25 cellular contexts compared by ENCODE assay signal in genomic region chr4:3392319-3392718, GRCh38. TPM values are rescaled to one million over a fixed set of nuclear protein-coding genes. Genes with fewer than 3 reads are reported as not detected.
DNase-seq lines count a peak whose midpoint lies in the region; ATAC-seq and TF ChIP-seq lines count a peak whose summit lies in the region.
"Had no signal": no experiment of that assay in that cellular context is flagged by ENCODE, and none has a peak within 500 bp of the region (broad histone marks: within the 10 kb centered on the region; RNA-seq: fewer than 3 reads in every experiment).

No MANE protein-coding gene starts in this region.

- TF ChIP-seq CTCF in neural progenitor cell (IDR thresholded peaks at IDR 0.05) (no peak), vagina (IDR thresholded peaks at IDR 0.05) (no peak), WTC11 (IDR thresholded peaks at IDR 0.05) (no peak)

- no peak overlapping the region for H3K9ac ChIP-seq in BLaER1
- H3K9ac ChIP-seq in neural progenitor cell = no peak overlapping the region

- H3K4me1 ChIP-seq in BLaER1 (peaks cover 55% of the 10 kb centered on the region), neural progenitor cell (peaks cover 53% of the 10 kb centered on the region), vagina (peaks cover 40% of the 10 kb centered on the region)
- H3K4me1 ChIP-seq: Caco-2 had no signal

- ATAC-seq in HG02588 (IDR thresholded peaks at IDR 0.05; ENCODE audit: unreplicated experiment) (no peak), WTC11 (no peak)
- ATAC-seq: CD8-positive, alpha-beta T cell; GM12878; K562 had no signal

- peaks cover 11% of the 10 kb centered on the region for H3F3A ChIP-seq in neural progenitor cell (ENCODE audit: low read depth)

- peaks cover 74% of the 10 kb centered on the region for H4K20me1 ChIP-seq in BLaER1
- H4K20me1 ChIP-seq in neural progenitor cell (ENCODE audit: low read depth) = peaks cover 48% of the 10 kb centered on the region

- H3K4me3 Mint-ChIP-seq in neural progenitor cell (no peak overlapping the region), WTC11 (no peak overlapping the region)
- H3K4me3 Mint-ChIP-seq: CD8-positive, alpha-beta T cell had no signal

- H3K36me3 ChIP-seq in BLaER1 = peaks cover 42% of the 10 kb centered on the region
- H3K36me3 ChIP-seq in neural progenitor cell = no peaks in the 10 kb centered on the region
- no peaks in the 10 kb centered on the region for H3K36me3 ChIP-seq in vagina

- H3K27me3 Mint-ChIP-seq in neural progenitor cell (ENCODE audit: insufficient read depth, low read depth) = peaks cover 7% of the 10 kb centered on the region
- no peaks in the 10 kb centered on the region; the same call in 1 of the 2 replicates for H3K27me3 Mint-ChIP-seq in WTC11 (ENCODE audit: low read depth)

- peaks cover 20% of the 10 kb centered on the region for H3K9me3 ChIP-seq in BLaER1
- no peaks in the 10 kb centered on the region for H3K9me3 ChIP-seq in neural progenitor cell (ENCODE audit: low read depth)
- H3K9me3 ChIP-seq in vagina = no peaks in the 10 kb centered on the region
- H3K9me3 ChIP-seq: Caco-2 had no signal

- no peak overlapping the region for H3K27ac ChIP-seq in BLaER1
- H3K27ac ChIP-seq in neural progenitor cell = no peak overlapping the region
- no peak overlapping the region for H3K27ac ChIP-seq in vagina
- H3K27ac ChIP-seq: C4-2B had no signal

- H3K27ac Mint-ChIP-seq in neural progenitor cell = no peak overlapping the region
- no peak overlapping the region for H3K27ac Mint-ChIP-seq in WTC11
- H3K27ac Mint-ChIP-seq: CD8-positive, alpha-beta T cell had no signal

- intact Hi-C loops in vagina (cut with DNase I) = no loop called here

- H3K79me2 ChIP-seq in neural progenitor cell (ENCODE audit: low read depth) = no peaks in the 10 kb centered on the region

- H3K36me3 Mint-ChIP-seq in neural progenitor cell (peaks cover 13% of the 10 kb centered on the region), WTC11 (peaks cover 7% of the 10 kb centered on the region)
- H3K36me3 Mint-ChIP-seq: CD8-positive, alpha-beta T cell had no signal

- peak; percentile 30 for DNase-seq in M059J (ENCODE audit: low read depth)
- DNase-seq in kidney glomerular epithelial cell (lab: John Stamatoyannopoulos, UW) = peak; percentile 43
- no peak for DNase-seq in neural progenitor cell (ENCODE audit: low spot score)
- DNase-seq in vagina (ENCODE audit: extremely low spot score in 2 of 2) = no peak
- DNase-seq in A172 (ENCODE audit: low spot score) = no peak
- DNase-seq in WTC11 (ENCODE audit: low spot score) = no peak
- DNase-seq: 8988T; Caco-2; CD8-positive, alpha-beta T cell; EL; GDM1; Kasumi-1; MV-4-11; NCI-H1105; NCI-H1436 treated with DMSO at 0.1 percent for 48 hours; NCI-H1930; NCI-H446 treated with DMSO at 0.1 percent for 48 hours; NCI-H526 treated with DMSO at 0.1 percent for 48 hours; RPMI8226; SHP77 had no signal

- H2AFZ ChIP-seq in neural progenitor cell (replicated peaks) = no peak overlapping the region

- no peak overlapping the region for H3K4me3 ChIP-seq in BLaER1
- H3K4me3 ChIP-seq in neural progenitor cell = no peak overlapping the region
- H3K4me3 ChIP-seq in vagina = no peak overlapping the region
- H3K4me3 ChIP-seq: GM12878, K562 had no signal

- H3K4me2 ChIP-seq in BLaER1 (0 out of 2 replicates have a peak overlapping the region, but pooled peaks have one; percentile 10), neural progenitor cell (peak overlapping the region; percentile 10)

- CTCF ChIA-PET in WTC11 (lab: Charles Lee) = interaction anchor here (1.3 to 1.6 kb wide), 3 partner anchors 13 to 74 kb away, joined by 3 to 7 read pairs (median 6); no protein-coding TSS in a partner anchor

- TF ChIP-seq POLR2A in vagina (IDR thresholded peaks at IDR 0.05) = no peak

- H3K9me3 Mint-ChIP-seq in neural progenitor cell (no peaks in the 10 kb centered on the region), WTC11 (peaks cover 14% of the 10 kb centered on the region)

- no peaks in the 10 kb centered on the region for H3K27me3 ChIP-seq in BLaER1
- H3K27me3 ChIP-seq in neural progenitor cell = no peaks in the 10 kb centered on the region
- no peaks in the 10 kb centered on the region for H3K27me3 ChIP-seq in vagina

- POLR2A ChIA-PET in WTC11 (lab: Charles Lee) = no interaction called here

- H3K4me1 Mint-ChIP-seq in neural progenitor cell = peaks cover 47% of the 10 kb centered on the region
- peaks cover 41% of the 10 kb centered on the region for H3K4me1 Mint-ChIP-seq in WTC11

TF ChIP-seq in WTC11, 78 proteins besides CTCF, POLR2A, EP300 and RAD21:
- TF ChIP-seq TCF7 (CRISPR knock-in tag; IDR thresholded peaks at IDR 0.05; ENCODE audit: low read depth) (no peak), HMGXB4 (CRISPR knock-in tag; IDR thresholded peaks at IDR 0.05) (no peak), ZNF532 (CRISPR knock-in tag; IDR thresholded peaks at IDR 0.05; ENCODE audit: borderline replicate concordance) (no peak)

RNA-seq across cellular contexts. Expression of gene HGFAC, which starts 49.4 kb away (rescaled TPM):
- not detected in 2 replicates for total RNA-seq in M059J (2014; rRNA removed; shearing (Covaris generic))
- total RNA-seq in neural progenitor cell (ENCODE audit: low replicate concordance) (not detected in 2 replicates), vagina (not detected), WTC11 (2021) (0.20 to 0.76 TPM (median 0.48 TPM) in 3 replicates)
- total RNA-seq in A172 (2014; rRNA removed; shearing (Covaris generic)) = 0.36 TPM in 1 of 2 replicates, not detected in the other
- total RNA-seq: CD8-positive, alpha-beta T cell; K562 had no signal

Comparison
In these comparisons a context has a peak if more than half of its experiments do, and no peak if none do; other contexts are left out.
1. DNase-seq: peak in M059J (single experiment) and kidney glomerular epithelial cell (single experiment); none in neural progenitor cell (single experiment), vagina (0 of 2), A172 (single experiment) and WTC11 (single experiment).